1 cellular context compared by ENCODE assay signal in the genomic region with DNA sequence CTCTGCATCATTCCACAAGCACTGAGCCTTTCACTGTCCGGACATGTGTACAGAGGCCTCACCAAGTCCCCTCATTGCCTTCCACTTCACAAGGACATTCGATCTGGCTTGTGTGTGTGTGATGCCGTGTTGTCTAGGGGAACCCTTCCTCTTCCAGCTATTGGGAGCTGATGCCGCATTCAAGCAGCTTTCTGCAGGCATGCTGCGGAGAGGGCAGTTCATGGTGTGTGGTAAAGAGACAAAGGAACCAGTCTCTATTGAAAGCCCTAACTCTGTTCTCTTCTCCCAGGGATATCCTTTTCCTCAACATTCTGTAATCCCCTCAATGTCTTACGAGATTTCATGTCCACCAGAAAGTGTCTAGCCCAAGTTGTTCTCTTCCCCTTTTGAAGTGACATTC.
TF ChIP-seq lines count a peak whose summit lies in the region.

No MANE protein-coding gene starts in this region.

TF ChIP-seq in HepG2, 621 proteins besides CTCF, POLR2A, EP300 and RAD21 (continued from another document):
- TF ChIP-seq, protein P1, sequence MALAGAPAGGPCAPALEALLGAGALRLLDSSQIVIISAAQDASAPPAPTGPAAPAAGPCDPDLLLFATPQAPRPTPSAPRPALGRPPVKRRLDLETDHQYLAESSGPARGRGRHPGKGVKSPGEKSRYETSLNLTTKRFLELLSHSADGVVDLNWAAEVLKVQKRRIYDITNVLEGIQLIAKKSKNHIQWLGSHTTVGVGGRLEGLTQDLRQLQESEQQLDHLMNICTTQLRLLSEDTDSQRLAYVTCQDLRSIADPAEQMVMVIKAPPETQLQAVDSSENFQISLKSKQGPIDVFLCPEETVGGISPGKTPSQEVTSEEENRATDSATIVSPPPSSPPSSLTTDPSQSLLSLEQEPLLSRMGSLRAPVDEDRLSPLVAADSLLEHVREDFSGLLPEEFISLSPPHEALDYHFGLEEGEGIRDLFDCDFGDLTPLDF (CRISPR knock-in tag; IDR thresholded peaks at IDR 0.05), result no peak
- TF ChIP-seq WIZ (CRISPR knock-in tag; IDR thresholded peaks at IDR 0.05), result no peak
